Comparison of ENCODE assay signal across 12 cellular contexts in genomic region chr4:98778206-98778605, GRCh38.
DNase-seq lines count a peak whose midpoint lies in the region; ATAC-seq and TF ChIP-seq lines count a peak whose summit lies in the region.
"Had no signal": no experiment of that assay in that cellular context is flagged by ENCODE, and none has a peak within 500 bp of the region (broad histone marks: within the 10 kb centered on the region; RNA-seq: fewer than 3 reads in every experiment).

No MANE protein-coding gene starts in this region.

- H3K9me3 ChIP-seq in left lung = no peaks in the 10 kb centered on the region

- ATAC-seq in left lung = peak; percentile 63

- no peak overlapping the region for H3K4me3 ChIP-seq in LNCaP clone FGC (ENCODE audit: low read depth, low read length)
- H3K4me3 ChIP-seq in cardiac fibroblast (replicated peaks in 1 of 2; ENCODE audit: low read depth in 2 of 2, low read length in 2 of 2) = no peak overlapping the region
- no peak overlapping the region for H3K4me3 ChIP-seq in left lung
- H3K4me3 ChIP-seq: skin epidermis had no signal

- TF ChIP-seq CTCF in LNCaP clone FGC (IDR thresholded peaks at IDR 0.05; ENCODE audit: control insufficient read depth, extremely low read depth, insufficient read depth) (no peak), cardiac fibroblast (IDR thresholded peaks at IDR 0.05; ENCODE audit: low read depth, low read length) (no peak), left lung (IDR thresholded peaks at IDR 0.05) (no peak)

- no peaks in the 10 kb centered on the region for H3K27me3 ChIP-seq in left lung

- intact Hi-C loops in left lung (cut with DNase I) = no loop called here

- DNase-seq in AG20443 (ENCODE audit: low spot score) (peak; percentile 65), LNCaP clone FGC (ENCODE audit: low read depth) (peak; percentile 68), cardiac fibroblast (ENCODE audit: low read depth in 2 of 2) (peak; percentile 83 to 92), left lung (no peak), NCI-H524 (lab: John Stamatoyannopoulos, UW) (no peak), medulla oblongata (ENCODE audit: extremely low spot score) (no peak), NCI-H1436 treated with DMSO at 0.1 percent for 48 hours (lab: John Stamatoyannopoulos, UW) (no peak)
- no peak for DNase-seq in activated CD4-positive, alpha-beta T cell treated with anti-CD3 and anti-CD28 coated beads, Interleukin-2, amount 50 U/mL, for 4 hours
- DNase-seq: activated T-cell treated with anti-CD3 and anti-CD28 coated beads, Interleukin-2, amount 50 U/mL, for 48 hours; cerebellar nuclear complex; WERI-Rb-1 had no signal

- H3K27ac ChIP-seq in left lung = no peak overlapping the region
- H3K27ac ChIP-seq: WERI-Rb-1 had no signal

- H3K4me1 ChIP-seq in left lung = no peaks in the 10 kb centered on the region

- no peaks in the 10 kb centered on the region for H3K36me3 ChIP-seq in left lung
- H3K36me3 ChIP-seq: WERI-Rb-1 had no signal

Comparison
In these comparisons a context has a peak if more than half of its experiments do, and no peak if none do; other contexts are left out.
1. DNase-seq: peak in AG20443 (single experiment), LNCaP clone FGC (single experiment) and cardiac fibroblast (2 of 2); none in left lung (0 of 2), activated CD4-positive, alpha-beta T cell treated with anti-CD3 and anti-CD28 coated beads, Interleukin-2, amount 50 U/mL, for 4 hours (0 of 2), NCI-H524 (0 of 2), medulla oblongata (single experiment) and NCI-H1436 treated with DMSO at 0.1 percent for 48 hours (single experiment).